ENCODE assay signal across 1 cellular context in the genomic region with DNA sequence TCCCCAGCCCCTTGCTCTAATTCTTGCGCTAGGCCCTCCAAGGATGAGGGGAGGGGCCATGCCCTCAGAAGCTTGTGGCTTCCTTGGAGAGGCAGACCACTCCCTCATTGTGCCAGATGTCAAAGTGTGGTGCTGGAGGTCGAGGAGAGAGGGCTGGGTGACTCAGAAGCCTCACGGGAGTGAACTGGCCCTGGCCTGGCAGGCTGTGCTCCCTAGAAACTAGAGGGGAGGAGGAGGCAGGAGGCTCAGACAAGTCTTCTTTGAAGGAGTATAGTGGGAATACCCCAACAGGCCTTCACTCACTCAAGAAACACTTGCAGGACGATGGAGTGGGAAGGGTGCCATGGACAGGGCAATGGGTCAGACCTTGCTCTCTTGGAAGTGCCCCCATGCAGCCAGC.
TF ChIP-seq lines count a peak whose summit lies in the region.

No MANE protein-coding gene starts in this region.

TF ChIP-seq in WTC11, 78 proteins besides CTCF, POLR2A, EP300 and RAD21 (continued from another document):
- TF ChIP-seq, protein P1, sequence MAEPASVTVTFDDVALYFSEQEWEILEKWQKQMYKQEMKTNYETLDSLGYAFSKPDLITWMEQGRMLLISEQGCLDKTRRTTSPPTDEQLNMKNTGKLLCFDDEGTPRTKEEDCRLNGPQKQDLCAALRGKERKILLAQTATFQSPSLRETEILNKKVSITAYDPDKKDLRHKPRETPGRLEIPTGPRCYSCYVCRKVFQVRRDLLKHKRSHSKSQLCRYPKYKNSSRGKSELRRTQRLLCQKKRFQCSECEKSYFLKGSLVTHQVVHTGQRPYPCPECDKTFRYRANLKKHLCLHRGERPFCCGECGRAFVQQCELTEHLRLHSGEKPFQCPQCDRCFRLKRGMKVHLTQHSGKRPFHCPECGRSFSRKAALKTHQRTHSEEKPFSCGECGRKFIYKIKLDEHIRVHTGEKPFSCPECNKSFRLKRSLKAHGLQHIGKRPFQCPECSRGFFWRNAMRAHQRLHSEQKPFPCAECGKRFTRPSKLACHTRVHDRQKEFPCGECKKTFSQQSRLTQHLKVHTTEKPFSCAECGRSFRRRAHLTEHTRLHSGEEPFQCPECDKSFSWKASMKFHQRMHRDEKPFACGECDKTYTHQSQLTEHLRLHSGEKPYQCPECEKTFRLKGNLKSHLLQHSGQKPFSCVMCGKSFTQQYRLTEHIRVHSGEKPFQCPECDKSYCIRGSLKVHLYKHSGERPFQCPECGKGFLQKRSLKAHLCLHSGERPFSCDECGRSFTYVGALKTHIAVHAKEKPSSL (CRISPR knock-in tag; conservative IDR thresholded peaks at IDR 0.05), result no peak
